Comparison of ENCODE assay signal across 16 cellular contexts in the genomic region with DNA sequence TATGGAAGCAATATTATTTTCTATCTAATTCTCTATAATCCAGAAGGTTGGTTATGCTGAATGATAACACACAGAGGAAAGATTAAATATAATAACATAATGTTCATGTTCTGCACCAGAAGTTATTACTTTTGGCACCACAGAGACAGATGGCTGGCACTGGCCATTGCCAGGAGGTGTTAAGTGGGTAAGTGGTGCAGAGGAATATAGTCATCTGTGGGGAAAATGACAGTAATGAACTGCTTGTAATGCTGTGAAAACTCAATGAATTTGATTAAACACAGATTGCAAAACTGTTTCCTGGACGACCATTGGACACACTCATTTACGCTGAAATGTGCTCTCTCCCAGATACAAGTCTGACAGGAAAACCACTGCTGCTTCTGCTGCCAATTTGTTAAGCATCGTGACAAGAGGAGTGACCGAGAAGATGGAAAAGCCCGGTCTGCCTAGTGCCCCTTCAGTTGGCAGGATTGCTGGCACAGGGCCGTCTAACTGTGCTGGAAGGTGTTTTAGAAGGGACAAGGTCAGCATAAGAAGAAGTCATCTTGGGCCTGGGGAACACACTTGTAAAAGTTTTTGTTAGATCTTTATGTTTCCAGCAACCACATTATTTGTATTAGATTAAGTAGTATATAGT.
DNase-seq lines count a peak whose midpoint lies in the region; ATAC-seq, FAIRE-seq and TF ChIP-seq lines count a peak whose summit lies in the region.
"Had no signal": no experiment of that assay in that cellular context is flagged by ENCODE, and none has a peak within 500 bp of the region (broad histone marks: within the 10 kb centered on the region; RNA-seq: fewer than 3 reads in every experiment).

No MANE protein-coding gene starts in this region.

- peaks cover 0 to 14% of the 10 kb centered on the region in 2 experiments; a peak in 2 of 4 replicates for H3K4me1 ChIP-seq in SK-N-SH (ENCODE audit: control insufficient read depth in 1 of 2, insufficient read depth in 2 of 2, low read depth in 1 of 2, low read length in 1 of 2)
- H3K4me1 ChIP-seq in sigmoid colon, result peaks cover 0 to 19% (median 13%) of the 10 kb centered on the region in 4 donors

- no peak overlapping the region for H3K4me2 ChIP-seq in SK-N-SH

- H3K36me3 ChIP-seq in SK-N-SH (replicated peaks in 1 of 2; ENCODE audit: control insufficient read depth in 1 of 2, insufficient read depth in 2 of 2, low read length in 1 of 2) (no peaks in the 10 kb centered on the region), sigmoid colon (no peaks in the 10 kb centered on the region)

- intact Hi-C loops in sigmoid colon (cut with DNase I), result no loop called here

- no peaks in the 10 kb centered on the region for H4K20me1 ChIP-seq in SK-N-SH (ENCODE audit: insufficient read depth)

- peak; percentile 30 for FAIRE-seq in urothelium cell line (lab: Jason Lieb, UNC)
- FAIRE-seq: GM12891 had no signal

- no peaks in the 10 kb centered on the region for H3K9me2 ChIP-seq in SK-N-SH

- peak overlapping the region in 1 of 2 experiments; percentile 96; a peak in 2 of 4 replicates for H3K27ac ChIP-seq in SK-N-SH (ENCODE audit: low read depth in 2 of 2, low read length in 1 of 2)
- H3K27ac ChIP-seq in sigmoid colon, result no peak overlapping the region
- H3K27ac ChIP-seq: GM23248 had no signal

- DNase-seq in SK-N-SH, result peak; percentile 41
- peak; percentile 39 for DNase-seq in inferior parietal cortex (ENCODE audit: extremely low spot score)
- DNase-seq in occipital lobe (lab: John Stamatoyannopoulos, UW), result peak; percentile 17
- DNase-seq in urothelium cell line (ENCODE audit: low spot score), result no peak
- no peak for DNase-seq in GM03348 (ENCODE audit: low spot score)
- no peak for DNase-seq in sigmoid colon
- no peak for DNase-seq in activated naive CD4-positive, alpha-beta T cell (lab: John Stamatoyannopoulos, UW)
- DNase-seq: 8988T; Calu3; CD4-positive, alpha-beta T cell; DMS 273 treated with DMSO at 0.1 percent for 48 hours; DMS79; GM23248; H7 had no signal

- no peak for ATAC-seq in SK-N-SH treated with all-trans-retinoic acid at 6 μM for 48 hours

- TF ChIP-seq RAD21 in SK-N-SH (IDR thresholded peaks at IDR 0.05; ENCODE audit: low read length), result no peak

- H3K27me3 ChIP-seq in SK-N-SH (ENCODE audit: insufficient read depth) (no peaks in the 10 kb centered on the region), sigmoid colon (no peaks in the 10 kb centered on the region)

- CTCF ChIA-PET in SK-N-SH (lab: Yijun Ruan, JAX), result no interaction called here

- H3F3A ChIP-seq in SK-N-SH (replicated peaks; ENCODE audit: insufficient read depth), result no peaks in the 10 kb centered on the region

- TF ChIP-seq CTCF in SK-N-SH (IDR thresholded peaks at IDR 0.05), result no peak
- no peak for TF ChIP-seq CTCF in sigmoid colon (IDR thresholded peaks at IDR 0.05)

- TF ChIP-seq POLR2A in sigmoid colon (IDR thresholded peaks at IDR 0.05), result no peak

- TF ChIP-seq EP300 in SK-N-SH (IDR thresholded peaks at IDR 0.05; ENCODE audit: borderline replicate concordance in 1 of 2, low read depth in 1 of 2, low read length in 1 of 2) (peak in 1 of 2 experiments; percentile 94; a peak in 1 of 4 replicates), sigmoid colon (IDR thresholded peaks at IDR 0.05) (no peak)

- H3K4me3 ChIP-seq in SK-N-SH (ENCODE audit: low read depth in 2 of 2, low read length in 1 of 2), result no peak overlapping the region
- no peak overlapping the region for H3K4me3 ChIP-seq in sigmoid colon
- H3K4me3 ChIP-seq: GM23248 had no signal

- H2AFZ ChIP-seq in SK-N-SH (ENCODE audit: low read depth), result no peak overlapping the region
- H2AFZ ChIP-seq: GM23248 had no signal

- H3K79me2 ChIP-seq in SK-N-SH (ENCODE audit: insufficient read depth), result no peaks in the 10 kb centered on the region

- WGBS in SK-N-SH (ENCODE audit: low lambda C conversion rate), result 10% methylated on average over 6 of the region's 6 CpGs
- WGBS in sigmoid colon, 2 donors, result 77 to 82% methylated on average over 6 of the region's 6 CpGs

- POLR2A ChIA-PET in SK-N-SH (lab: Yijun Ruan, JAX), result interaction anchor here (1.3 kb wide), 1 partner anchor 433 kb away, joined by 3 read pairs; no protein-coding TSS in a partner anchor

- no peaks in the 10 kb centered on the region; the same call in none of the 2 replicates for H3K9me3 ChIP-seq in SK-N-SH
- H3K9me3 ChIP-seq in sigmoid colon, result peaks cover 0 to 2% (median 0%) of the 10 kb centered on the region in 4 donors

- no peak overlapping the region for H3K9ac ChIP-seq in SK-N-SH
- H3K9ac ChIP-seq: GM23248 had no signal

TF ChIP-seq in SK-N-SH, 30 proteins besides CTCF, POLR2A, EP300 and RAD21:
- TF ChIP-seq, protein P1, sequence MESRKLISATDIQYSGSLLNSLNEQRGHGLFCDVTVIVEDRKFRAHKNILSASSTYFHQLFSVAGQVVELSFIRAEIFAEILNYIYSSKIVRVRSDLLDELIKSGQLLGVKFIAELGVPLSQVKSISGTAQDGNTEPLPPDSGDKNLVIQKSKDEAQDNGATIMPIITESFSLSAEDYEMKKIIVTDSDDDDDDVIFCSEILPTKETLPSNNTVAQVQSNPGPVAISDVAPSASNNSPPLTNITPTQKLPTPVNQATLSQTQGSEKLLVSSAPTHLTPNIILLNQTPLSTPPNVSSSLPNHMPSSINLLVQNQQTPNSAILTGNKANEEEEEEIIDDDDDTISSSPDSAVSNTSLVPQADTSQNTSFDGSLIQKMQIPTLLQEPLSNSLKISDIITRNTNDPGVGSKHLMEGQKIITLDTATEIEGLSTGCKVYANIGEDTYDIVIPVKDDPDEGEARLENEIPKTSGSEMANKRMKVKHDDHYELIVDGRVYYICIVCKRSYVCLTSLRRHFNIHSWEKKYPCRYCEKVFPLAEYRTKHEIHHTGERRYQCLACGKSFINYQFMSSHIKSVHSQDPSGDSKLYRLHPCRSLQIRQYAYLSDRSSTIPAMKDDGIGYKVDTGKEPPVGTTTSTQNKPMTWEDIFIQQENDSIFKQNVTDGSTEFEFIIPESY (IDR thresholded peaks at IDR 0.05; ENCODE audit: borderline replicate concordance, low read depth), result no peak
- TF ChIP-seq, protein P2, sequence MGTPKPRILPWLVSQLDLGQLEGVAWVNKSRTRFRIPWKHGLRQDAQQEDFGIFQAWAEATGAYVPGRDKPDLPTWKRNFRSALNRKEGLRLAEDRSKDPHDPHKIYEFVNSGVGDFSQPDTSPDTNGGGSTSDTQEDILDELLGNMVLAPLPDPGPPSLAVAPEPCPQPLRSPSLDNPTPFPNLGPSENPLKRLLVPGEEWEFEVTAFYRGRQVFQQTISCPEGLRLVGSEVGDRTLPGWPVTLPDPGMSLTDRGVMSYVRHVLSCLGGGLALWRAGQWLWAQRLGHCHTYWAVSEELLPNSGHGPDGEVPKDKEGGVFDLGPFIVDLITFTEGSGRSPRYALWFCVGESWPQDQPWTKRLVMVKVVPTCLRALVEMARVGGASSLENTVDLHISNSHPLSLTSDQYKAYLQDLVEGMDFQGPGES (IDR thresholded peaks at IDR 0.05; ENCODE audit: low read depth, low read length), result no peak
- TF ChIP-seq FOXJ3 (CRISPR knock-in tag; IDR thresholded peaks at IDR 0.05), result peak; percentile 51; the same call in 1 of the 2 replicates
- TF ChIP-seq RCOR1 (IDR thresholded peaks at IDR 0.05; ENCODE audit: low read length), result peak; percentile 78; the same call in 1 of the 2 replicates
- no peak for TF ChIP-seq RXRA (IDR thresholded peaks at IDR 0.05; ENCODE audit: borderline replicate concordance, low read depth)
- TF ChIP-seq GATA2 (CRISPR knock-in tag; IDR thresholded peaks at IDR 0.05), result peak; percentile 86

TF ChIP-seq in SK-N-SH treated with all-trans-retinoic acid at 6 μM for 48 hours, 23 proteins besides CTCF, POLR2A, EP300 and RAD21:
- TF ChIP-seq OSR1 (CRISPR knock-in tag; IDR thresholded peaks at IDR 0.05) (no peak), RARB (CRISPR knock-in tag; IDR thresholded peaks at IDR 0.05) (no peak), TCF4 (CRISPR knock-in tag; IDR thresholded peaks at IDR 0.05; ENCODE audit: borderline replicate concordance) (no peak), ZNF565 (CRISPR knock-in tag; conservative IDR thresholded peaks at IDR 0.05; ENCODE audit: low read depth) (no peak), CSDC2 (CRISPR knock-in tag; IDR thresholded peaks at IDR 0.05) (no peak), ZNF70 (CRISPR knock-in tag; IDR thresholded peaks at IDR 0.05) (no peak), CSRNP3 (CRISPR knock-in tag; IDR thresholded peaks at IDR 0.05) (no peak), TOX (CRISPR knock-in tag; IDR thresholded peaks at IDR 0.05; ENCODE audit: borderline replicate concordance) (no peak), SNAI2 (CRISPR knock-in tag; IDR thresholded peaks at IDR 0.05) (no peak), ARNTL (CRISPR knock-in tag; IDR thresholded peaks at IDR 0.05; ENCODE audit: borderline replicate concordance, low read depth) (no peak), ZFP3 (CRISPR knock-in tag; IDR thresholded peaks at IDR 0.05) (no peak)
- TF ChIP-seq, protein P3, sequence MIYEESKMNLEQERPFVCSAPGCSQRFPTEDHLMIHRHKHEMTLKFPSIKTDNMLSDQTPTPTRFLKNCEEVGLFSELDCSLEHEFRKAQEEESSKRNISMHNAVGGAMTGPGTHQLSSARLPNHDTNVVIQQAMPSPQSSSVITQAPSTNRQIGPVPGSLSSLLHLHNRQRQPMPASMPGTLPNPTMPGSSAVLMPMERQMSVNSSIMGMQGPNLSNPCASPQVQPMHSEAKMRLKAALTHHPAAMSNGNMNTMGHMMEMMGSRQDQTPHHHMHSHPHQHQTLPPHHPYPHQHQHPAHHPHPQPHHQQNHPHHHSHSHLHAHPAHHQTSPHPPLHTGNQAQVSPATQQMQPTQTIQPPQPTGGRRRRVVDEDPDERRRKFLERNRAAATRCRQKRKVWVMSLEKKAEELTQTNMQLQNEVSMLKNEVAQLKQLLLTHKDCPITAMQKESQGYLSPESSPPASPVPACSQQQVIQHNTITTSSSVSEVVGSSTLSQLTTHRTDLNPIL (CRISPR knock-in tag; IDR thresholded peaks at IDR 0.05; ENCODE audit: low read depth), result no peak
TF ChIP-seq in SK-N-SH treated with all-trans-retinoic acid at 6 μM for 48 hours: peak in this region for 0.

Comparison
In these comparisons a context has a peak if more than half of its experiments do, and no peak if none do; other contexts are left out.
1. DNase-seq: peak in SK-N-SH (single experiment), inferior parietal cortex (single experiment) and occipital lobe (single experiment); none in urothelium cell line (single experiment), GM03348 (single experiment), sigmoid colon (single experiment) and activated naive CD4-positive, alpha-beta T cell (0 of 4).